In genomic region chr6:41920921-41921711, GRCh38 we compare ENCODE assay signal across 8 cellular contexts. TPM values are rescaled to one million over a fixed set of nuclear protein-coding genes. Genes with fewer than 3 reads are reported as not detected.
A peak's percentile ranks its signal among the peaks of the same experiment; 100 is the strongest.
DNase-seq lines count a peak whose midpoint lies in the region; ATAC-seq and TF ChIP-seq lines count a peak whose summit lies in the region.

A gene with protein sequence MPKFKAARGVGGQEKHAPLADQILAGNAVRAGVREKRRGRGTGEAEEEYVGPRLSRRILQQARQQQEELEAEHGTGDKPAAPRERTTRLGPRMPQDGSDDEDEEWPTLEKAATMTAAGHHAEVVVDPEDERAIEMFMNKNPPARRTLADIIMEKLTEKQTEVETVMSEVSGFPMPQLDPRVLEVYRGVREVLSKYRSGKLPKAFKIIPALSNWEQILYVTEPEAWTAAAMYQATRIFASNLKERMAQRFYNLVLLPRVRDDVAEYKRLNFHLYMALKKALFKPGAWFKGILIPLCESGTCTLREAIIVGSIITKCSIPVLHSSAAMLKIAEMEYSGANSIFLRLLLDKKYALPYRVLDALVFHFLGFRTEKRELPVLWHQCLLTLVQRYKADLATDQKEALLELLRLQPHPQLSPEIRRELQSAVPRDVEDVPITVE (plus strand): TSS chr6:41921499. CDS start chr6:41921563, 64 bp downstream.
A gene with protein sequence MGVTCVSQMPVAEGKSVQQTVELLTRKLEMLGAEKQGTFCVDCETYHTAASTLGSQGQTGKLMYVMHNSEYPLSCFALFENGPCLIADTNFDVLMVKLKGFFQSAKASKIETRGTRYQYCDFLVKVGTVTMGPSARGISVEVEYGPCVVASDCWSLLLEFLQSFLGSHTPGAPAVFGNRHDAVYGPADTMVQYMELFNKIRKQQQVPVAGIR (minus strand): TSS chr6:41921139. CDS start chr6:41921018, 121 bp downstream.

- peaks cover 19% of the 10 kb centered on the region for H3K36me3 ChIP-seq in GM23338 (ENCODE audit: insufficient read depth)
- peaks cover 4% of the 10 kb centered on the region for H3K36me3 ChIP-seq in fibroblast of lung (ENCODE audit: control insufficient read depth, insufficient read depth, low read length)

- no peaks in the 10 kb centered on the region for H3K9me3 Mint-ChIP-seq in GM23338
- no peaks in the 10 kb centered on the region for H3K9me3 Mint-ChIP-seq in naive thymus-derived CD8-positive, alpha-beta T cell

- no peaks in the 10 kb centered on the region for H3K9me3 ChIP-seq in fibroblast of lung (ENCODE audit: control insufficient read depth, insufficient read depth, low read depth, low read length)

- H3K4me2 ChIP-seq in GM23338: peak within 1 kb of the TSS; percentile 88
- peak within 1 kb of the TSS; percentile 98 for H3K4me2 ChIP-seq in fibroblast of lung (ENCODE audit: extremely low read depth, insufficient read depth, low read length)

- H3K27ac ChIP-seq in GM23338 (ENCODE audit: low read depth) (peak within 1 kb of the TSS; percentile 97), fibroblast of lung (ENCODE audit: insufficient read depth, low read length) (peak within 1 kb of the TSS; percentile 99)

- TF ChIP-seq CTCF in GM23338 (conservative IDR thresholded peaks at IDR 0.05; ENCODE audit: low read depth in 2 of 2) (peak; percentile 86 to 96), fibroblast of lung (conservative IDR thresholded peaks at IDR 0.05 in 1 of 2, IDR thresholded peaks at IDR 0.05 in 1 of 2; ENCODE audit: low read depth in 1 of 2, low read length in 2 of 2) (peak; percentile 85 to 90)

- H3K27me3 ChIP-seq in GM23338 (ENCODE audit: insufficient read depth) (no peaks in the 10 kb centered on the region), fibroblast of lung (ENCODE audit: control insufficient read depth, insufficient read depth, low read length) (no peaks in the 10 kb centered on the region)

- H4K20me1 ChIP-seq in GM23338 (replicated peaks; ENCODE audit: insufficient read depth) (peaks cover 32% of the 10 kb centered on the region), fibroblast of lung (ENCODE audit: control insufficient read depth, extremely low read depth, insufficient read depth, low read length) (no peaks in the 10 kb centered on the region)

- H2AFZ ChIP-seq in GM23338 (peak within 1 kb of the TSS; percentile 97), fibroblast of lung (ENCODE audit: low read length) (peak within 1 kb of the TSS; percentile 98)

- H3K4me1 ChIP-seq in GM23338 (ENCODE audit: insufficient read depth): peaks cover 15% of the 10 kb centered on the region
- peaks cover 21% of the 10 kb centered on the region for H3K4me1 ChIP-seq in fibroblast of lung (ENCODE audit: control insufficient read depth, extremely low read depth, insufficient read depth, low read length)

- peaks cover 15% of the 10 kb centered on the region for H3K27me3 Mint-ChIP-seq in GM23338 (ENCODE audit: insufficient read depth, low read depth, poor library complexity)
- peaks cover 0 to 4% (median 0%) of the 10 kb centered on the region in 5 donors for H3K27me3 Mint-ChIP-seq in naive thymus-derived CD8-positive, alpha-beta T cell

- peaks cover 41% of the 10 kb centered on the region for H3K36me3 Mint-ChIP-seq in GM23338 (ENCODE audit: low read depth)
- peaks cover 0 to 23% (median 0%) of the 10 kb centered on the region in 3 donors for H3K36me3 Mint-ChIP-seq in naive thymus-derived CD8-positive, alpha-beta T cell

- H3K9me2 ChIP-seq in GM23338 (ENCODE audit: insufficient read depth): no peaks in the 10 kb centered on the region

- H3K9ac ChIP-seq in fibroblast of lung (ENCODE audit: insufficient read depth, low read length): peak within 1 kb of the TSS; percentile 99

- peak within 1 kb of the TSS; percentile 100 for H3K27ac Mint-ChIP-seq in GM23338
- peak within 1 kb of the TSS; percentile 97 to 100 (median 99) for H3K27ac Mint-ChIP-seq in naive thymus-derived CD8-positive, alpha-beta T cell

- H3K4me3 ChIP-seq in GM23338 (peak within 1 kb of the TSS; percentile 75), fibroblast of lung (replicated peaks in 1 of 4; ENCODE audit: control extremely low read depth in 1 of 4, insufficient read depth in 1 of 4, low read depth in 3 of 4, low read length in 4 of 4) (peak within 1 kb of the TSS; percentile 80 to 98 (median 94))

- peaks cover 9% of the 10 kb centered on the region for H3F3A ChIP-seq in GM23338 (replicated peaks; ENCODE audit: low read depth)

- H3K4me3 Mint-ChIP-seq in GM23338: peak within 1 kb of the TSS; percentile 99
- peak within 1 kb of the TSS; percentile 97 to 100 (median 100) for H3K4me3 Mint-ChIP-seq in naive thymus-derived CD8-positive, alpha-beta T cell

- DNase-seq in ELF-1 (ENCODE audit: low read depth, low spot score) (peak; percentile 96), GM23338 (ENCODE audit: low spot score) (peak; percentile 97), LHCN-M2 (ENCODE audit: low read depth) (peak; percentile 93), RPMI7951 (ENCODE audit: low read depth) (peak; percentile 94), fibroblast of lung (ENCODE audit: low read depth in 2 of 2) (peak; percentile 93 to 94)
- peak; percentile 91 to 93 for DNase-seq in activated T-helper 1 cell treated with anti-CD3 and anti-CD28 coated beads, Interleukin-2, amount 50 U/mL, for 16 hours (ENCODE audit: low read depth in 1 of 2, low spot score in 1 of 2)
- peak; percentile 89 to 98 (median 94) for DNase-seq in naive thymus-derived CD8-positive, alpha-beta T cell
- DNase-seq in stimulated activated naive CD4-positive, alpha-beta T cell (lab: John Stamatoyannopoulos, UW): peak; percentile 89 to 100 (median 96)

- ATAC-seq in GM23338: peak; percentile 90
- ATAC-seq in naive thymus-derived CD8-positive, alpha-beta T cell: peak; percentile 86 to 91

- peaks cover 82% of the 10 kb centered on the region for H3K79me2 ChIP-seq in GM23338 (replicated peaks; ENCODE audit: insufficient read depth)
- H3K79me2 ChIP-seq in fibroblast of lung (ENCODE audit: control insufficient read depth, insufficient read depth, low read length): peaks cover 69% of the 10 kb centered on the region

- POLR2A ChIA-PET in naive thymus-derived CD8-positive, alpha-beta T cell (lab: Charles Lee): interaction anchor here (0.7 to 5.7 kb wide), 14 partner anchors 10 to 1009 kb away, joined by 3 to 98 read pairs (median 6); partner anchors contain the start of genes CCND3, TAF8, TOMM6 and USP49

- H3K4me1 Mint-ChIP-seq in GM23338: peaks cover 19% of the 10 kb centered on the region
- peaks cover 37 to 58% (median 54%) of the 10 kb centered on the region in 4 donors for H3K4me1 Mint-ChIP-seq in naive thymus-derived CD8-positive, alpha-beta T cell

TF ChIP-seq in GM23338, 12 proteins besides CTCF, POLR2A, EP300 and RAD21 (continues in another document):
- no peak for TF ChIP-seq NANOG (IDR thresholded peaks at IDR 0.05; ENCODE audit: borderline replicate concordance)
- TF ChIP-seq CREB1 (CRISPR knock-in tag; IDR thresholded peaks at IDR 0.05; ENCODE audit: low read depth): peak; percentile 98
- TF ChIP-seq, protein P1, sequence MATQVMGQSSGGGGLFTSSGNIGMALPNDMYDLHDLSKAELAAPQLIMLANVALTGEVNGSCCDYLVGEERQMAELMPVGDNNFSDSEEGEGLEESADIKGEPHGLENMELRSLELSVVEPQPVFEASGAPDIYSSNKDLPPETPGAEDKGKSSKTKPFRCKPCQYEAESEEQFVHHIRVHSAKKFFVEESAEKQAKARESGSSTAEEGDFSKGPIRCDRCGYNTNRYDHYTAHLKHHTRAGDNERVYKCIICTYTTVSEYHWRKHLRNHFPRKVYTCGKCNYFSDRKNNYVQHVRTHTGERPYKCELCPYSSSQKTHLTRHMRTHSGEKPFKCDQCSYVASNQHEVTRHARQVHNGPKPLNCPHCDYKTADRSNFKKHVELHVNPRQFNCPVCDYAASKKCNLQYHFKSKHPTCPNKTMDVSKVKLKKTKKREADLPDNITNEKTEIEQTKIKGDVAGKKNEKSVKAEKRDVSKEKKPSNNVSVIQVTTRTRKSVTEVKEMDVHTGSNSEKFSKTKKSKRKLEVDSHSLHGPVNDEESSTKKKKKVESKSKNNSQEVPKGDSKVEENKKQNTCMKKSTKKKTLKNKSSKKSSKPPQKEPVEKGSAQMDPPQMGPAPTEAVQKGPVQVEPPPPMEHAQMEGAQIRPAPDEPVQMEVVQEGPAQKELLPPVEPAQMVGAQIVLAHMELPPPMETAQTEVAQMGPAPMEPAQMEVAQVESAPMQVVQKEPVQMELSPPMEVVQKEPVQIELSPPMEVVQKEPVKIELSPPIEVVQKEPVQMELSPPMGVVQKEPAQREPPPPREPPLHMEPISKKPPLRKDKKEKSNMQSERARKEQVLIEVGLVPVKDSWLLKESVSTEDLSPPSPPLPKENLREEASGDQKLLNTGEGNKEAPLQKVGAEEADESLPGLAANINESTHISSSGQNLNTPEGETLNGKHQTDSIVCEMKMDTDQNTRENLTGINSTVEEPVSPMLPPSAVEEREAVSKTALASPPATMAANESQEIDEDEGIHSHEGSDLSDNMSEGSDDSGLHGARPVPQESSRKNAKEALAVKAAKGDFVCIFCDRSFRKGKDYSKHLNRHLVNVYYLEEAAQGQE (IDR thresholded peaks at IDR 0.05; ENCODE audit: unreplicated experiment): no peak
- TF ChIP-seq EZH2 (IDR thresholded peaks at IDR 0.05; ENCODE audit: low read depth, unreplicated experiment): no peak
- TF ChIP-seq EZH2phosphoT487 (IDR thresholded peaks at IDR 0.05; ENCODE audit: unreplicated experiment): no peak
- no peak for TF ChIP-seq ZNF331 (CRISPR knock-in tag; IDR thresholded peaks at IDR 0.05; ENCODE audit: low read depth)

RNA-seq across cellular contexts. Expression of the first gene that starts in this region (rescaled TPM):
- 32.7 and 33.7 TPM in 2 replicates for total RNA-seq in GM23338 (2014; rRNA removed; shearing (Covaris generic))
- polyA plus RNA-seq in GM23338 (2016; fragmentation: Nextera tagmentation; extraction: Ambion mirVana) (30.3 and 35.3 TPM in 2 replicates), fibroblast of lung (11.3 and 19.7 TPM in 2 replicates)
- total RNA-seq in LHCN-M2 (2014; rRNA removed) (18.5 and 23.7 TPM in 2 replicates), fibroblast of lung (13.7 and 14.9 TPM in 2 replicates)
- 25.7 TPM for polyA plus RNA-seq in LHCN-M2 (2012)
- total RNA-seq in RPMI7951 (2014; rRNA removed; shearing (Covaris generic)): 17.6 and 22.3 TPM in 2 replicates
- 15.8 and 28.6 TPM in 2 replicates for polyA plus RNA-seq in fibroblast of lung (2012)
- polyA minus RNA-seq in fibroblast of lung (ENCODE audit: low replicate concordance): 55.8 and 72.2 TPM in 2 replicates
- total RNA-seq in naive thymus-derived CD8-positive, alpha-beta T cell: 1 to 10 TPM; 5.3 to 7.6 TPM
- 1 to 10 TPM; 3.5 to 7.5 (median 4.9) TPM for polyA plus RNA-seq in naive thymus-derived CD8-positive, alpha-beta T cell

RNA-seq across cellular contexts. Expression of the second gene that starts in this region (rescaled TPM):
- 39.3 and 47.2 TPM in 2 replicates for total RNA-seq in GM23338 (2014; rRNA removed; shearing (Covaris generic))
- polyA plus RNA-seq in GM23338 (2016; fragmentation: Nextera tagmentation; extraction: Ambion mirVana) (18.1 and 20.1 TPM in 2 replicates), fibroblast of lung (38.6 and 40.0 TPM in 2 replicates)
- total RNA-seq in LHCN-M2 (2014; rRNA removed) (22.5 and 26.2 TPM in 2 replicates), fibroblast of lung (24.9 and 27.7 TPM in 2 replicates)
- 25.3 TPM for polyA plus RNA-seq in LHCN-M2 (2012)
- 22.7 and 24.2 TPM in 2 replicates for total RNA-seq in RPMI7951 (2014; rRNA removed; shearing (Covaris generic))
- polyA plus RNA-seq in fibroblast of lung (2012): 23.9 and 25.4 TPM in 2 replicates
- 50.0 and 113 TPM in 2 replicates for polyA minus RNA-seq in fibroblast of lung (ENCODE audit: low replicate concordance)
- 10 to 100 TPM in 1 of 2 experiments, 1 to 10 TPM in 1; 8.8 to 12.5 TPM for total RNA-seq in naive thymus-derived CD8-positive, alpha-beta T cell
- polyA plus RNA-seq in naive thymus-derived CD8-positive, alpha-beta T cell: 1 to 10 TPM; 2.8 to 5.1 (median 4.3) TPM

Comparison
In these comparisons a context has a peak if more than half of its experiments do, and no peak if none do; other contexts are left out.
1. Peak in every context shown above with its lines: DNase-seq, ATAC-seq, H3K4me3 ChIP-seq and H3K27ac ChIP-seq.